In the genomic region with DNA sequence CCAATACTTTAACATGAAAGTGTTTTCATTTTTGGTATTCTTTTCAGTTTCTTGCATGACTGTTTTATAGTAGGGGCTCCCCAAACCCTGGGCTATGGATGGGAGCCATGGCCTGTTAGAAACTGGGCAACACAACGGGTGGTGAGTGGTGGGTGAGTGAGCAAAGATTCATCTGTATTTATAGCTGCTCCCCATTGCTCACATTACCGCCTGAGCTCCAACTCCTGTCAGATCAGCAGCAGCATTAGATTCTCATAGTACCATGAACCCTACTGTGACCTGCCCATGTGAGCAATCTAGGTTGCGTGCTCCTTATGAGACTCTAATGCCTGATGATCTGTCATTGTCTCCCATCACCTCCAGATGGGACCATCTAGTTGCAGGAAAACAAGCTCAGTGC, we compare ENCODE assay signal across 10 cellular contexts. TPM values are rescaled to one million over a fixed set of nuclear protein-coding genes. Genes with fewer than 3 reads are reported as not detected.
"Had no signal": no experiment of that assay in that cellular context is flagged by ENCODE, and none has a peak within 500 bp of the region (broad histone marks: within the 10 kb centered on the region; RNA-seq: fewer than 3 reads in every experiment).

No MANE protein-coding gene starts in this region.

- H3K4me1 Mint-ChIP-seq: IgD-negative memory B cell had no signal

- H3K27ac Mint-ChIP-seq: IgD-negative memory B cell had no signal

- H3K36me3 Mint-ChIP-seq: IgD-negative memory B cell had no signal

- H3K4me3 Mint-ChIP-seq: IgD-negative memory B cell had no signal

- ATAC-seq: HepG2, K562 had no signal

- H3K27ac ChIP-seq: HL-60, KMS-11 had no signal

- H3K27me3 Mint-ChIP-seq: IgD-negative memory B cell had no signal

- H3K4me3 ChIP-seq: K562 had no signal

- DNase-seq: IMR-90, KBM-7, KG1 had no signal

RNA-seq across cellular contexts. Expression of gene HMGCLL1, which starts 42.3 kb away (rescaled TPM):
- total RNA-seq: HepG2, HT-29, HT1080, IMR-90, K562 had no signal
